ENCODE assay signal across 8 cellular contexts in the genomic region with DNA sequence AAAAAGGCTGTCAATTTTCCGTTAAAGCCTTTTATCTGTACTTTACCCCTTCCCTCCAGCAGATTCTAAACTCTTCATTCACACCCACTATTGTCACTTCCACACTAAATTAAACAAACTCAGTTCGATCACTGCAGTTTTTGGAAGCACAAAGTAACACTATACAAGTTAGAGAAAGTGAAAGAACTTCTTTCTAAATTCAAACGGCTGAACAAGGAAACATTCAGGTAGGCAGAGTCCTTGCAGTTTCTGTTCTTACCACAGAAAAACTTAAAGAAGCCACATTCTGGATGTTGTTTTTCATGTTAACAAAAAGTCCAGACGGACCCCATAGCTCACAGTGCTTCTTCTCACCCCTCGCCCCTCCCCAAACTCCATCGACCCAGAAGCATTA. TPM values are rescaled to one million over a fixed set of nuclear protein-coding genes. Genes with fewer than 3 reads are reported as not detected.
DNase-seq lines count a peak whose midpoint lies in the region; ATAC-seq and TF ChIP-seq lines count a peak whose summit lies in the region.

No MANE protein-coding gene starts in this region.

- no peaks in the 10 kb centered on the region for H3K9me3 Mint-ChIP-seq in activated B cell treated with CpG ODN at 0.5 μM for 24 hours

- no peak for TF ChIP-seq CTCF in activated B cell treated with CpG ODN at 0.5 μM for 24 hours (IDR thresholded peaks at IDR 0.05)
- no peak for TF ChIP-seq CTCF in right atrium auricular region (IDR thresholded peaks at IDR 0.05)

- H3K27ac Mint-ChIP-seq in activated B cell treated with CpG ODN at 0.5 μM for 24 hours = peak overlapping the region; percentile 91

- H3K36me3 Mint-ChIP-seq in activated B cell treated with CpG ODN at 0.5 μM for 24 hours (ENCODE audit: low read depth) = peaks cover 4% of the 10 kb centered on the region

- CTCF ChIA-PET in activated B cell treated with CpG ODN at 0.5 μM for 24 hours (lab: Charles Lee) = interaction anchor here (1.3 to 2.6 kb wide), 5 partner anchors 12 to 263 kb away, joined by 3 to 12 read pairs (median 3); no protein-coding TSS in a partner anchor

- peak overlapping the region; percentile 62 to 79 for H3K27ac ChIP-seq in right atrium auricular region
- H3K27ac ChIP-seq in skeletal muscle tissue (ENCODE audit: low read depth, low read length) = peak overlapping the region; percentile 78

- H3K27me3 ChIP-seq in right atrium auricular region (no peaks in the 10 kb centered on the region), skeletal muscle tissue (ENCODE audit: control insufficient read depth in 3 of 3, insufficient read depth in 3 of 3, low read length in 3 of 3) (no peaks in the 10 kb centered on the region)

- H3K4me3 Mint-ChIP-seq in activated B cell treated with CpG ODN at 0.5 μM for 24 hours = peak overlapping the region; percentile 97

- intact Hi-C loops in Right ventricle myocardium superior (cut with DNase I) = no loop called here
- intact Hi-C loops in Right ventricle myocardium inferior (cut with DNase I) = loop anchor here (5.0 kb wide), 1 partner anchor 32 kb away; no protein-coding TSS in a partner anchor
- intact Hi-C loops in activated B cell treated with CpG ODN at 0.5 μM for 24 hours (cut with micrococcal nuclease) = loop anchor here (1.0 kb wide), 5 partner anchors 14 to 70 kb away; no protein-coding TSS in a partner anchor

- H3K9ac ChIP-seq in skeletal muscle tissue (ENCODE audit: low read depth in 1 of 3, low read length in 3 of 3) = peak overlapping the region; percentile 80 to 85 (median 85)

- H3K4me1 ChIP-seq in right atrium auricular region (no peaks in the 10 kb centered on the region), skeletal muscle tissue (ENCODE audit: control insufficient read depth in 3 of 3, insufficient read depth in 3 of 3, low read length in 3 of 3) (peaks cover 0 to 5% (median 0%) of the 10 kb centered on the region in 3 donors)

- H3K4me3 ChIP-seq in right atrium auricular region (peak overlapping the region; percentile 32 to 54), skeletal muscle tissue (ENCODE audit: low read length in 3 of 3) (peak overlapping the region; percentile 78 to 84 (median 83))

- H3K27me3 Mint-ChIP-seq in activated B cell treated with CpG ODN at 0.5 μM for 24 hours = no peaks in the 10 kb centered on the region

- ATAC-seq in Right ventricle myocardium superior (ENCODE audit: poor library complexity) = peak; percentile 22
- no peak for ATAC-seq in Right ventricle myocardium inferior
- ATAC-seq in HG03139 (IDR thresholded peaks at IDR 0.05; ENCODE audit: unreplicated experiment) = peak; percentile 41
- ATAC-seq in activated B cell treated with CpG ODN at 0.5 μM for 24 hours (ENCODE audit: low read depth) = peak; percentile 63

- H3K9me3 ChIP-seq in right atrium auricular region (no peaks in the 10 kb centered on the region), skeletal muscle tissue (ENCODE audit: control insufficient read depth in 3 of 3, low read length in 3 of 3) (no peaks in the 10 kb centered on the region)

- no peak for DNase-seq in Right ventricle myocardium superior
- no peak for DNase-seq in Right ventricle myocardium inferior (ENCODE audit: missing footprints)
- DNase-seq in activated B cell treated with CpG ODN at 0.5 μM for 24 hours = no peak
- DNase-seq in right atrium auricular region (ENCODE audit: low spot score) = no peak
- no peak for DNase-seq in NCI-H226
- no peak for DNase-seq in NCI-H510A treated with DMSO at 0.1 percent for 48 hours (lab: John Stamatoyannopoulos, UW)

- POLR2A ChIA-PET in activated B cell treated with CpG ODN at 0.5 μM for 24 hours (lab: Charles Lee) = interaction anchor here (0.6 to 7.2 kb wide), 29 partner anchors 9 to 342 kb away, joined by 3 to 199 read pairs (median 6); a partner anchor contains a TSS

- H3K36me3 ChIP-seq in right atrium auricular region = no peaks in the 10 kb centered on the region
- H3K36me3 ChIP-seq in skeletal muscle tissue (ENCODE audit: control insufficient read depth in 3 of 3, insufficient read depth in 3 of 3, low read length in 3 of 3) = no peaks in the 10 kb centered on the region

- peaks cover 29% of the 10 kb centered on the region for H3K4me1 Mint-ChIP-seq in activated B cell treated with CpG ODN at 0.5 μM for 24 hours

RNA-seq across cellular contexts. Expression of a gene that starts 27.5 kb away (rescaled TPM):
- not detected for total RNA-seq in Right ventricle myocardium superior
- not detected for total RNA-seq in Right ventricle myocardium inferior
- 0.24 and 0.42 TPM in 2 replicates for total RNA-seq in activated B cell treated with CpG ODN at 0.5 μM for 24 hours
- 1 to 10 TPM in 1 of 2 donors, not detected in 1; 1.1 TPM for total RNA-seq in right atrium auricular region
- not detected for total RNA-seq in skeletal muscle tissue
